In genomic region chr17:51322390-51323029, GRCh38 we compare ENCODE assay signal across 9 cellular contexts.
A peak's percentile ranks its signal among the peaks of the same experiment; 100 is the strongest.
DNase-seq lines count a peak whose midpoint lies in the region; ATAC-seq lines count a peak whose summit lies in the region.
"Had no signal": no experiment of that assay in that cellular context is flagged by ENCODE, and none has a peak within 500 bp of the region (broad histone marks: within the 10 kb centered on the region; RNA-seq: fewer than 3 reads in every experiment).

No MANE protein-coding gene starts in this region.

- peaks cover 5% of the 10 kb centered on the region for H3K9me3 Mint-ChIP-seq in activated CD4-positive, alpha-beta T cell treated with anti-CD3 and anti-CD28 coated beads, Interleukin-2, amount 10 ng/mL, durations not matched to agents 24 days and 14 days
- H3K9me3 Mint-ChIP-seq: activated naive CD4-positive, alpha-beta T cell treated with anti-CD3 and anti-CD28 coated beads, Interleukin-2, amount 50 U/mL, for 24 hours had no signal

- H3K4me1 Mint-ChIP-seq in activated CD4-positive, alpha-beta T cell treated with anti-CD3 and anti-CD28 coated beads, Interleukin-2, amount 10 ng/mL, durations not matched to agents 24 days and 14 days: no peaks in the 10 kb centered on the region
- H3K4me1 Mint-ChIP-seq: activated naive CD4-positive, alpha-beta T cell treated with anti-CD3 and anti-CD28 coated beads, Interleukin-2, amount 50 U/mL, for 24 hours had no signal

- no peaks in the 10 kb centered on the region for H3K36me3 Mint-ChIP-seq in activated CD4-positive, alpha-beta T cell treated with anti-CD3 and anti-CD28 coated beads, Interleukin-2, amount 10 ng/mL, durations not matched to agents 24 days and 14 days (ENCODE audit: low read depth)

- H3K9me3 ChIP-seq in iPS DF 6.9 (ENCODE audit: control insufficient read depth, insufficient read depth, low read length): no peaks in the 10 kb centered on the region; the same call in 1 of the 2 replicates

- DNase-seq in activated CD4-positive, alpha-beta T cell treated with anti-CD3 and anti-CD28 coated beads, Interleukin-2, amount 10 ng/mL, durations not matched to agents 24 days and 14 days: peak; percentile 60
- no peak for DNase-seq in activated CD4-positive, alpha-beta T cell treated with anti-CD3 and anti-CD28 coated beads, Interleukin-2, amount 50 U/mL, for 1 hour
- peak; percentile 76 for DNase-seq in SIG-M5 treated with dmso at 0.1 percent for 504 hours (lab: John Stamatoyannopoulos, UW; ENCODE audit: unreplicated experiment)
- peak; percentile 43 for DNase-seq in iPS DF 6.9 (ENCODE audit: low read depth, low spot score)

- intact Hi-C loops in activated CD4-positive, alpha-beta T cell treated with anti-CD3 and anti-CD28 coated beads, Interleukin-2, amount 10 ng/mL, durations not matched to agents 24 days and 14 days (cut with micrococcal nuclease): no loop called here

- H3K4me1 ChIP-seq in iPS DF 6.9 (ENCODE audit: control insufficient read depth, insufficient read depth, low read length): no peaks in the 10 kb centered on the region

- ATAC-seq in HG03469 (IDR thresholded peaks at IDR 0.05; ENCODE audit: unreplicated experiment) (peak; percentile 76), HG03139 (IDR thresholded peaks at IDR 0.05; ENCODE audit: unreplicated experiment) (no peak), HG02938 (IDR thresholded peaks at IDR 0.05; ENCODE audit: unreplicated experiment) (no peak), GM18873 (IDR thresholded peaks at IDR 0.05; ENCODE audit: low FRiP score, unreplicated experiment) (no peak)

- H3K27me3 Mint-ChIP-seq in activated CD4-positive, alpha-beta T cell treated with anti-CD3 and anti-CD28 coated beads, Interleukin-2, amount 10 ng/mL, durations not matched to agents 24 days and 14 days: peaks cover 9% of the 10 kb centered on the region

- no peaks in the 10 kb centered on the region for H3K27me3 ChIP-seq in iPS DF 6.9 (ENCODE audit: control insufficient read depth, insufficient read depth, low read length)

- no CpG with 5 or more reads among the region's 3 CpGs for WGBS in iPS DF 6.9 (ENCODE audit: insufficient coverage, insufficient read length)

- H3K27ac ChIP-seq in iPS DF 6.9 (ENCODE audit: low read length): no peak overlapping the region

- no peaks in the 10 kb centered on the region for H3K36me3 ChIP-seq in iPS DF 6.9 (ENCODE audit: control insufficient read depth, insufficient read depth, low read length)

- H3K4me3 ChIP-seq in iPS DF 6.9 (ENCODE audit: low read length): no peak overlapping the region

- no peak overlapping the region for H3K4me3 Mint-ChIP-seq in activated CD4-positive, alpha-beta T cell treated with anti-CD3 and anti-CD28 coated beads, Interleukin-2, amount 10 ng/mL, durations not matched to agents 24 days and 14 days
- H3K4me3 Mint-ChIP-seq: activated naive CD4-positive, alpha-beta T cell treated with anti-CD3 and anti-CD28 coated beads, Interleukin-2, amount 50 U/mL, for 24 hours had no signal

- no peak overlapping the region for H3K27ac Mint-ChIP-seq in activated CD4-positive, alpha-beta T cell treated with anti-CD3 and anti-CD28 coated beads, Interleukin-2, amount 10 ng/mL, durations not matched to agents 24 days and 14 days
- H3K27ac Mint-ChIP-seq: activated naive CD4-positive, alpha-beta T cell treated with anti-CD3 and anti-CD28 coated beads, Interleukin-2, amount 50 U/mL, for 24 hours had no signal
